Comparison of ENCODE assay signal across 1 cellular context in the genomic region with DNA sequence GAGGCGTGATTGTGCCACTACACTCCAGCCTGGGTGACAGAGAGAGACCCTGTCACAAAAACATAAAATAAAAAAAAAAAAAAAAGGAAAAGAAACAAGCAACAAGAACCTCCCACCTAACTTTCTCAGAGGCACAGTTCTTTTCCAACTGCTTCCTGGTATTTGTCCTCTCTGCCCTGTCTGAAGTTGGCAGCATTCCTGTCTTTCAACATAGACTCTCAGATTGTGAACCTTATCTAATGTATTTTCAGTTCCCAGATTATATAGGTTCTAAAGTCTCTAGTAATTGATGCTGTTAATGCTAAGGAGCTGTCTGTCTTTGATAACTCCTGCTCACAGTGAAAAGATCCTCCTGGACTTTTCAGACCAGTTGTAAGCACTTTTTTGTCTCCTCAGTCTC.
TF ChIP-seq lines count a peak whose summit lies in the region.

No MANE protein-coding gene starts in this region.

TF ChIP-seq in HepG2, 621 proteins besides CTCF, POLR2A, EP300 and RAD21 (continued from another document):
- TF ChIP-seq, protein P1, sequence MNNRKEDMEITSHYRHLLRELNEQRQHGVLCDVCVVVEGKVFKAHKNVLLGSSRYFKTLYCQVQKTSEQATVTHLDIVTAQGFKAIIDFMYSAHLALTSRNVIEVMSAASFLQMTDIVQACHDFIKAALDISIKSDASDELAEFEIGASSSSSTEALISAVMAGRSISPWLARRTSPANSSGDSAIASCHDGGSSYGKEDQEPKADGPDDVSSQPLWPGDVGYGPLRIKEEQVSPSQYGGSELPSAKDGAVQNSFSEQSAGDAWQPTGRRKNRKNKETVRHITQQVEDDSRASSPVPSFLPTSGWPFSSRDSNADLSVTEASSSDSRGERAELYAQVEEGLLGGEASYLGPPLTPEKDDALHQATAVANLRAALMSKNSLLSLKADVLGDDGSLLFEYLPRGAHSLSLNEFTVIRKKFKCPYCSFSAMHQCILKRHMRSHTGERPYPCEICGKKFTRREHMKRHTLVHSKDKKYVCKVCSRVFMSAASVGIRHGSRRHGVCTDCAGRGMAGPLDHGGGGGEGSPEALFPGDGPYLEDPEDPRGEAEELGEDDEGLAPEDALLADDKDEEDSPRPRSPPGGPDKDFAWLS (CRISPR knock-in tag; IDR thresholded peaks at IDR 0.05; ENCODE audit: borderline replicate concordance), result no peak
- no peak for TF ChIP-seq ZNF782 (CRISPR knock-in tag; IDR thresholded peaks at IDR 0.05; ENCODE audit: borderline replicate concordance)
- TF ChIP-seq ZNF335 (CRISPR knock-in tag; IDR thresholded peaks at IDR 0.05), result no peak
- no peak for TF ChIP-seq NCOA1 (CRISPR knock-in tag; IDR thresholded peaks at IDR 0.05)
- TF ChIP-seq SAP130 (CRISPR knock-in tag; IDR thresholded peaks at IDR 0.05; ENCODE audit: low read depth), result no peak
- no peak for TF ChIP-seq NCOA2 (CRISPR knock-in tag; IDR thresholded peaks at IDR 0.05)
